Comparison of ENCODE assay signal across 8 cellular contexts in the genomic region with DNA sequence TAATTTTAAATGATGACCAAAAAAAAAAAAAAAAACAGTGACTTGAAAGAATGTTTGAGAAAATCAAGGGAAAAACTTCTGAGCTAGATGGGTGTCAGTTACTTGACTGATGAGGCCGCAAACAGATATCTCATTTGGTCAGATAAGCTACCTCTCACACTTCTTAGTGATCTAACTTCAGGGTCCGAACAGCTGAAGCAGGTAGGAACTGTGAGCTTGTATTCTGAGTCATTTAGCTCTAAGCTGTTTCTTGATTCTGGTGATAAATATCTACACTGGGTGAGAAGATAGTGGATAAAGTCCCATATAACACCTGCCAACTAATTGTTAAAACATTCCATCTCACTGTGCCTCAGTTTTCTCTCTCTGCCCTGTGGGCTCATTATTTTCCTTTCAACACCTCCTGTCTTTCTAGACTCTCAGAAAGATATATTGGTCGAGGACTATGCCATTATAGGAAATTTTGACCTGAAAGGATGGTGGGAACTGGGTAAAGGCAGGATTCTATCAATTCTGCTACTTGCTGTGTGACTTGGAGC. TPM values are rescaled to one million over a fixed set of nuclear protein-coding genes. Genes with fewer than 3 reads are reported as not detected.
DNase-seq lines count a peak whose midpoint lies in the region; ATAC-seq and TF ChIP-seq lines count a peak whose summit lies in the region.

No MANE protein-coding gene starts in this region.

- peaks cover 46% of the 10 kb centered on the region for H3K36me3 Mint-ChIP-seq in activated CD4-positive, alpha-beta T cell treated with anti-CD3 and anti-CD28 coated beads, Interleukin-2, amount 10 ng/mL, durations not matched to agents 24 days and 14 days (ENCODE audit: low read depth)
- H3K36me3 Mint-ChIP-seq in activated B cell treated with CpG ODN at 0.5 μM for 24 hours (ENCODE audit: low read depth) (peaks cover 28% of the 10 kb centered on the region), HFFc6 (ENCODE audit: low read depth) (no peaks in the 10 kb centered on the region)

- intact Hi-C loops in activated CD4-positive, alpha-beta T cell treated with anti-CD3 and anti-CD28 coated beads, Interleukin-2, amount 10 ng/mL, durations not matched to agents 24 days and 14 days (cut with micrococcal nuclease) = loop anchor here (1.0 to 2.0 kb wide), 7 partner anchors 8 to 80 kb away; partner anchors contain the start of genes ASXL1 and KIF3B
- intact Hi-C loops in activated B cell treated with CpG ODN at 0.5 μM for 24 hours (cut with micrococcal nuclease) = loop anchor here (1.0 to 10.0 kb wide), 3 partner anchors 8 to 72 kb away; partner anchors contain the start of gene KIF3B

- H3K9ac ChIP-seq in parathyroid adenoma = no peak overlapping the region

- no peak overlapping the region for H3K4me3 ChIP-seq in parathyroid adenoma (ENCODE audit: low read depth, low read length)

- H3K4me1 ChIP-seq in parathyroid adenoma = peaks cover 29% of the 10 kb centered on the region

- no peaks in the 10 kb centered on the region for H3K27me3 Mint-ChIP-seq in activated CD4-positive, alpha-beta T cell treated with anti-CD3 and anti-CD28 coated beads, Interleukin-2, amount 10 ng/mL, durations not matched to agents 24 days and 14 days
- H3K27me3 Mint-ChIP-seq in activated B cell treated with CpG ODN at 0.5 μM for 24 hours = no peaks in the 10 kb centered on the region
- no peaks in the 10 kb centered on the region for H3K27me3 Mint-ChIP-seq in HFFc6 (ENCODE audit: insufficient read depth)

- H3K4me3 Mint-ChIP-seq in activated CD4-positive, alpha-beta T cell treated with anti-CD3 and anti-CD28 coated beads, Interleukin-2, amount 10 ng/mL, durations not matched to agents 24 days and 14 days = peak overlapping the region; percentile 59
- peak overlapping the region; percentile 57 for H3K4me3 Mint-ChIP-seq in activated B cell treated with CpG ODN at 0.5 μM for 24 hours
- H3K4me3 Mint-ChIP-seq in HFFc6 = no peak overlapping the region

- peak overlapping the region; percentile 20 for H3K4me2 ChIP-seq in parathyroid adenoma (ENCODE audit: low read length)

- no peak overlapping the region for H2AFZ ChIP-seq in parathyroid adenoma

- H3K27me3 ChIP-seq in parathyroid adenoma (ENCODE audit: control insufficient read depth, insufficient read depth, low read length) = no peaks in the 10 kb centered on the region

- no peaks in the 10 kb centered on the region for H3K9me3 ChIP-seq in parathyroid adenoma (ENCODE audit: control insufficient read depth, low read length)

- peaks cover 52% of the 10 kb centered on the region for H3K4me1 Mint-ChIP-seq in activated CD4-positive, alpha-beta T cell treated with anti-CD3 and anti-CD28 coated beads, Interleukin-2, amount 10 ng/mL, durations not matched to agents 24 days and 14 days
- peaks cover 85% of the 10 kb centered on the region for H3K4me1 Mint-ChIP-seq in activated B cell treated with CpG ODN at 0.5 μM for 24 hours
- H3K4me1 Mint-ChIP-seq in HFFc6 (ENCODE audit: low read depth) = peaks cover 24% of the 10 kb centered on the region

- no peaks in the 10 kb centered on the region for H3K9me3 Mint-ChIP-seq in activated CD4-positive, alpha-beta T cell treated with anti-CD3 and anti-CD28 coated beads, Interleukin-2, amount 10 ng/mL, durations not matched to agents 24 days and 14 days
- H3K9me3 Mint-ChIP-seq in activated B cell treated with CpG ODN at 0.5 μM for 24 hours (no peaks in the 10 kb centered on the region), HFFc6 (no peaks in the 10 kb centered on the region)

- CTCF ChIA-PET in activated B cell treated with CpG ODN at 0.5 μM for 24 hours (lab: Charles Lee) = interaction anchor here (0.8 to 1.4 kb wide), 3 partner anchors 31 to 73 kb away, joined by 3 to 4 read pairs (median 4); partner anchors contain the start of gene ASXL1

- H3K36me3 ChIP-seq in parathyroid adenoma (ENCODE audit: control insufficient read depth, insufficient read depth, low read length) = no peaks in the 10 kb centered on the region

- TF ChIP-seq CTCF in activated B cell treated with CpG ODN at 0.5 μM for 24 hours (IDR thresholded peaks at IDR 0.05) = no peak
- TF ChIP-seq CTCF in parathyroid adenoma (IDR thresholded peaks at IDR 0.05) = no peak
- TF ChIP-seq CTCF in HFFc6 (IDR thresholded peaks at IDR 0.05) = no peak

- H3K27ac Mint-ChIP-seq in activated CD4-positive, alpha-beta T cell treated with anti-CD3 and anti-CD28 coated beads, Interleukin-2, amount 10 ng/mL, durations not matched to agents 24 days and 14 days = peak overlapping the region; percentile 87
- H3K27ac Mint-ChIP-seq in activated B cell treated with CpG ODN at 0.5 μM for 24 hours (peak overlapping the region; percentile 89), HFFc6 (no peak overlapping the region; the same call in 1 of the 2 replicates)

- peaks cover 26% of the 10 kb centered on the region for H3K79me2 ChIP-seq in parathyroid adenoma

- ATAC-seq in GM21526 (IDR thresholded peaks at IDR 0.05; ENCODE audit: low FRiP score, unreplicated experiment) (peak; percentile 39), activated B cell treated with CpG ODN at 0.5 μM for 24 hours (ENCODE audit: low read depth) (no peak)

- DNase-seq in activated CD4-positive, alpha-beta T cell treated with anti-CD3 and anti-CD28 coated beads, Interleukin-2, amount 10 ng/mL, durations not matched to agents 24 days and 14 days = no peak
- DNase-seq in activated CD4-positive, alpha-beta T cell treated with anti-CD3 and anti-CD28 coated beads, Interleukin-2, amount 50 U/mL, for 4 hours = no peak
- DNase-seq in activated B cell treated with CpG ODN at 0.5 μM for 24 hours = no peak
- no peak for DNase-seq in AG08396 (ENCODE audit: low spot score)
- no peak for DNase-seq in NCI-H2227 (lab: John Stamatoyannopoulos, UW; ENCODE audit: unreplicated experiment)
- DNase-seq in HFFc6 = no peak

- POLR2A ChIA-PET in activated B cell treated with CpG ODN at 0.5 μM for 24 hours (lab: Charles Lee) = interaction anchor here (0.6 to 3.9 kb wide), 8 partner anchors 8 to 98 kb away, joined by 3 to 35 read pairs (median 4); partner anchors contain the start of genes ASXL1 and KIF3B

- peak overlapping the region; percentile 37 for H3K27ac ChIP-seq in parathyroid adenoma

RNA-seq across cellular contexts. Expression of gene KIF3B, which starts 7.7 kb away (rescaled TPM):
- 34.7 and 35.5 TPM in 2 replicates for total RNA-seq in activated CD4-positive, alpha-beta T cell treated with anti-CD3 and anti-CD28 coated beads, Interleukin-2, amount 10 ng/mL, durations not matched to agents 24 days and 14 days
- total RNA-seq in activated B cell treated with CpG ODN at 0.5 μM for 24 hours = 25.9 and 28.4 TPM in 2 replicates
- total RNA-seq in HFFc6 (2021; fragmentation: NEBNext Ultra II Directional; extraction: Animal tissue kit (Norgen Biotek cat#: 25700)) = 10 to 100 TPM; 29.9 to 33.7 (median 31.9) TPM
